21 cellular contexts compared by ENCODE assay signal in the genomic region with DNA sequence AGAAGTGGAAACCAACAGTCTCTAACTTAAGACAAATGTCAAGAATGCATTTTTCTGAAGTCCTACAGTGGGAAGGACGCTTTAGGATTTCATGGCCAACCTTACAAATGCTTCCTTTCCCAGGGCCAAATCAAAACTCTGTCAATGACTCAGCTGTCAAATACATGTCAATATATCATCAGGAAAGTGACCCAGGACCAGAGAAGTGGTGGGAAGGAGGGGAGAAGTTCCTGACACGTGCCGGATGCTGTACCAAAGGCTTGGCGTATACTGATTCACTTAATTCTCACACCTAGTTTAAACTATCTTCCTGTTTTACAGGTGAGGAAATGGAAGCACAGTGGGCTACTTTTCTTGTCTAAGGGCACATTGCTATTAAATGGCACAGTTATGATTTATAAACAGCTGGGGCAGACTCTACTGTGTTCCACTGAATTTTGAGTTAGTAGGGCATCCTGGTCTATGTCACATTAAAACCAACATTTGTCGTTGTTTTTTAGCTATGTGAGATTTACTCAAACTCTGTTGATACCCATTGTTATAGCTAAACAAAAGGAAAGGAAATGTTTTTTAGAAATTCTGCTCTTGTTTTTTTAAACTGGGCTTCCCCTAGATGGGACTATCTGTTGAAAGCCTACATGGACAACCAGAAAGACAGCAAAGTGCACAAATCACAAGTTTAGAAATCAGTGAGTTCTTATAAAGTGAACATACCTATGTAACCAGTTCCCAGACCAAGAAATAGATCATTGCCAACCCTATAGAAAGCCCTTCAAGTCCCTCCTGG.
DNase-seq lines count a peak whose midpoint lies in the region; ATAC-seq and TF ChIP-seq lines count a peak whose summit lies in the region.
"Had no signal": no experiment of that assay in that cellular context is flagged by ENCODE, and none has a peak within 500 bp of the region (broad histone marks: within the 10 kb centered on the region; RNA-seq: fewer than 3 reads in every experiment).

No MANE protein-coding gene starts in this region.

- no peak for TF ChIP-seq POLR2A in HCT116 (IDR thresholded peaks at IDR 0.05; ENCODE audit: borderline replicate concordance, extremely low read depth, insufficient read depth, insufficient read length)
- TF ChIP-seq POLR2A in gastrocnemius medialis (IDR thresholded peaks at IDR 0.05): no peak

- H3K9ac ChIP-seq in HCT116 (ENCODE audit: low read length): peak overlapping the region; percentile 44

- intact Hi-C loops in CD4-positive, alpha-beta memory T cell (cut with micrococcal nuclease): no loop called here
- intact Hi-C loops in HCT116 (cut with micrococcal nuclease): no loop called here
- intact Hi-C loops in gastrocnemius medialis (cut with DNase I; ENCODE audit: low total_unique reads): no loop called here

- RAD21 ChIA-PET in HCT116 (lab: Charles Lee; ENCODE audit: low non-redundant PET in 1 of 2, low total read pairs in 2 of 2, uncharacterized antibody in 2 of 2, unreplicated experiment in 2 of 2): no interaction called here

- no peaks in the 10 kb centered on the region for H3K9me3 Mint-ChIP-seq in CD4-positive, alpha-beta memory T cell
- no peaks in the 10 kb centered on the region for H3K9me3 Mint-ChIP-seq in endothelial cell (ENCODE audit: unreplicated experiment)

- H3K36me3 Mint-ChIP-seq in CD4-positive, alpha-beta memory T cell: peaks cover 0 to 4% of the 10 kb centered on the region in 2 donors
- no peaks in the 10 kb centered on the region for H3K36me3 Mint-ChIP-seq in endothelial cell (ENCODE audit: low read depth, unreplicated experiment)

- no peaks in the 10 kb centered on the region for H3K9me3 ChIP-seq in CD4-positive, alpha-beta memory T cell (ENCODE audit: control insufficient read depth in 1 of 2, low read length in 2 of 2)
- H3K9me3 ChIP-seq in HCT116 (ENCODE audit: control insufficient read depth in 1 of 2, insufficient read depth in 1 of 2, low read depth in 1 of 2, low read length in 2 of 2) (no peaks in the 10 kb centered on the region), gastrocnemius medialis (no peaks in the 10 kb centered on the region)
- H3K9me3 ChIP-seq: SJSA1 had no signal

- TF ChIP-seq CTCF in HCT116 (IDR thresholded peaks at IDR 0.05 in 2 of 3, conservative IDR thresholded peaks at IDR 0.05 in 1 of 3; ENCODE audit: borderline replicate concordance in 1 of 3, insufficient read depth in 1 of 3, low read depth in 2 of 3, low read length in 2 of 3) (no peak), endothelial cell (IDR thresholded peaks at IDR 0.05; ENCODE audit: unreplicated experiment) (no peak), gastrocnemius medialis (IDR thresholded peaks at IDR 0.05 in 4 of 5, conservative IDR thresholded peaks at IDR 0.05 in 1 of 5) (no peak)

- no peaks in the 10 kb centered on the region for H3K36me3 ChIP-seq in CD4-positive, alpha-beta memory T cell (ENCODE audit: insufficient read depth, low read length)
- H3K36me3 ChIP-seq in HCT116 (ENCODE audit: control insufficient read depth in 1 of 2, insufficient read depth in 2 of 2, low read length in 2 of 2) (no peaks in the 10 kb centered on the region; a peak in 1 of 4 replicates), gastrocnemius medialis (no peaks in the 10 kb centered on the region)
- H3K36me3 ChIP-seq: SJSA1 had no signal

- peaks cover 5% of the 10 kb centered on the region for H3K79me2 ChIP-seq in HCT116 (ENCODE audit: insufficient read depth, low read length)

- H3K27ac ChIP-seq in CD4-positive, alpha-beta memory T cell (ENCODE audit: low read depth, low read length): no peak overlapping the region
- H3K27ac ChIP-seq in HCT116 (ENCODE audit: low read depth, low read length) (peak overlapping the region; percentile 76), gastrocnemius medialis (peak overlapping the region; percentile 86 to 92 (median 90))
- H3K27ac ChIP-seq: C4-2B, SJSA1 had no signal

- H3K4me2 ChIP-seq in HCT116 (ENCODE audit: low read length): peak overlapping the region; percentile 62

- H2AFZ ChIP-seq in HCT116 (ENCODE audit: low read depth, low read length, poor library complexity, severe bottlenecking): no peak overlapping the region

- in situ Hi-C loops in gastrocnemius medialis (cut with MboI; ENCODE audit: low sequenced_read_pairs in 4 of 4): loop anchor here in 2 of 4 donors (5.0 to 25.0 kb wide), 3 partner anchors 68 to 1263 kb away; no protein-coding TSS in a partner anchor

- peaks cover 33 to 70% (median 49%) of the 10 kb centered on the region in 4 donors for H3K4me1 Mint-ChIP-seq in CD4-positive, alpha-beta memory T cell
- H3K4me1 Mint-ChIP-seq in endothelial cell (ENCODE audit: unreplicated experiment): peaks cover 44% of the 10 kb centered on the region

- peak overlapping the region in 1 of 8 donors; percentile 47 for H3K4me3 Mint-ChIP-seq in CD4-positive, alpha-beta memory T cell
- H3K4me3 Mint-ChIP-seq in endothelial cell (ENCODE audit: unreplicated experiment): no peak overlapping the region

- TF ChIP-seq RAD21 in HCT116 (IDR thresholded peaks at IDR 0.05; ENCODE audit: low read depth): no peak

- H3K27ac Mint-ChIP-seq in CD4-positive, alpha-beta memory T cell: peak overlapping the region in 4 of 7 donors; percentile 12 to 59 (median 40)
- H3K27ac Mint-ChIP-seq in endothelial cell (ENCODE audit: unreplicated experiment): peak overlapping the region; percentile 26

- CTCF ChIA-PET in CD4-positive, alpha-beta memory T cell (lab: Charles Lee; ENCODE audit: partially characterized antibody): interaction anchor here (0.9 to 2.0 kb wide), 5 partner anchors 22 to 120 kb away, joined by 3 to 8 read pairs (median 3); no protein-coding TSS in a partner anchor
- CTCF ChIA-PET in HCT116 (lab: Charles Lee): no interaction called here

- no peak overlapping the region for H3K4me3 ChIP-seq in CD4-positive, alpha-beta memory T cell (ENCODE audit: low read length in 2 of 2)
- H3K4me3 ChIP-seq in HCT116 (replicated peaks in 1 of 2; ENCODE audit: low read depth in 1 of 2, low read length in 2 of 2) (no peak overlapping the region), gastrocnemius medialis (no peak overlapping the region)
- H3K4me3 ChIP-seq: SJSA1 had no signal

- ATAC-seq in HCT116 (peak; percentile 15; the same call in 1 of the 2 replicates), gastrocnemius medialis (no peak), GM19452 (IDR thresholded peaks at IDR 0.05; ENCODE audit: unreplicated experiment) (no peak)
- ATAC-seq: Right ventricle myocardium inferior had no signal

- H3K9me2 ChIP-seq in HCT116 (ENCODE audit: insufficient read depth): no peaks in the 10 kb centered on the region

- no peak for DNase-seq in CD4-positive, alpha-beta memory T cell
- DNase-seq in HCT116 (ENCODE audit: low read depth, low spot score) (no peak), endothelial cell (ENCODE audit: low spot score) (no peak), gastrocnemius medialis (no peak), HCEC 1CT (no peak), NCI-H2196 treated with DMSO at 0.1 percent for 48 hours (lab: John Stamatoyannopoulos, UW; ENCODE audit: unreplicated experiment) (no peak)
- DNase-seq: 8988T, COR-L47, DMS 273 treated with DMSO at 0.1 percent for 48 hours, DMS79 treated with DMSO at 0.1 percent for 48 hours, Kasumi-1, NCI-H1417, NCI-H1694 treated with DMSO at 0.1 percent for 48 hours, NCI-H2081 treated with DMSO at 0.1 percent for 48 hours, NCI-H2171 treated with DMSO at 0.1 percent for 48 hours, NCI-H446, NCI-H526 had no signal

- H3K27me3 ChIP-seq in CD4-positive, alpha-beta memory T cell (ENCODE audit: insufficient read depth, low read length): no peaks in the 10 kb centered on the region
- H3K27me3 ChIP-seq in HCT116 (ENCODE audit: insufficient read depth, low read length) (no peaks in the 10 kb centered on the region), gastrocnemius medialis (no peaks in the 10 kb centered on the region)
- H3K27me3 ChIP-seq: SJSA1 had no signal

- H3K4me1 ChIP-seq in CD4-positive, alpha-beta memory T cell (ENCODE audit: insufficient read depth, low read length): peaks cover 58% of the 10 kb centered on the region
- H3K4me1 ChIP-seq in HCT116 (ENCODE audit: control insufficient read depth in 1 of 2, insufficient read depth in 2 of 2, low read length in 2 of 2): peaks cover 62 to 82% of the 10 kb centered on the region in 2 experiments
- peaks cover 23 to 33% of the 10 kb centered on the region in 2 donors for H3K4me1 ChIP-seq in gastrocnemius medialis

- POLR2A ChIA-PET in CD4-positive, alpha-beta memory T cell (lab: Charles Lee; ENCODE audit: partially characterized antibody): interaction anchor here (1.0 kb wide), 3 partner anchors 22 to 32 kb away, joined by 3 read pairs; no protein-coding TSS in a partner anchor
- POLR2A ChIA-PET in HCT116 (lab: Charles Lee): interaction anchor here (0.9 to 2.1 kb wide), 4 partner anchors 11 to 51 kb away, joined by 4 to 6 read pairs (median 4); no protein-coding TSS in a partner anchor

- H3K27me3 Mint-ChIP-seq in CD4-positive, alpha-beta memory T cell: no peaks in the 10 kb centered on the region
- no peaks in the 10 kb centered on the region for H3K27me3 Mint-ChIP-seq in endothelial cell (ENCODE audit: unreplicated experiment)

- BruUV-seq in HCT116 (replicated peaks; lab: Mats Ljungman, UMichigan): no TSS peak

- no peaks in the 10 kb centered on the region for H4K20me1 ChIP-seq in HCT116 (ENCODE audit: insufficient read depth)

TF ChIP-seq in HCT116, 20 proteins besides CTCF, POLR2A, EP300 and RAD21 (continues in another document):
- TF ChIP-seq SIN3A (IDR thresholded peaks at IDR 0.05; ENCODE audit: low read depth) (no peak), ZNF274 (IDR thresholded peaks at IDR 0.05; ENCODE audit: low read depth, low read length) (no peak)
